In genomic region chr1:39770100-39771021, GRCh38 we compare ENCODE assay signal across 10 cellular contexts. TPM values are rescaled to one million over a fixed set of nuclear protein-coding genes. Genes with fewer than 3 reads are reported as not detected.
DNase-seq lines count a peak whose midpoint lies in the region; ATAC-seq and TF ChIP-seq lines count a peak whose summit lies in the region.
"Not testable (repeated sequence)": the region's sequence is repeated elsewhere in the genome, so short reads cannot be mapped to it uniquely, and the experiment has no call there.
"Had no signal": no experiment of that assay in that cellular context is flagged by ENCODE, and none has a peak within 500 bp of the region (broad histone marks: within the 10 kb centered on the region; RNA-seq: fewer than 3 reads in every experiment).

No MANE protein-coding gene starts in this region.

- POLR2A ChIA-PET in AG04449 (lab: Yijun Ruan, JAX); T-cell (lab: Charles Lee): not testable (repeated sequence)

- peak overlapping the region in 2 of 3 donors; percentile 9 to 25 for H3K4me3 Mint-ChIP-seq in T-cell
- H3K4me3 Mint-ChIP-seq in activated T-cell treated with anti-CD3 and anti-CD28 coated beads, Interleukin-2, amount 50 U/mL, for 24 hours, result peak overlapping the region; percentile 48
- peak overlapping the region; percentile 17 for H3K4me3 Mint-ChIP-seq in natural killer cell

- not testable (repeated sequence) for H3K36me3 ChIP-seq in heart right ventricle

- H3K36me3 Mint-ChIP-seq in T-cell; activated T-cell treated with anti-CD3 and anti-CD28 coated beads, Interleukin-2, amount 50 U/mL, for 24 hours (ENCODE audit: low read depth); natural killer cell: not testable (repeated sequence)

- 7 to 26% methylated on average over 21 of the region's 71 CpGs for WGBS in heart right ventricle, 2 donors

- H3K9me3 ChIP-seq in heart right ventricle, result not testable (repeated sequence)

- H3K4me3 ChIP-seq in AG04449 (ENCODE audit: low read depth, low read length) (peak overlapping the region; percentile 48), cardiac fibroblast (replicated peaks in 1 of 2; ENCODE audit: low read depth in 2 of 2, low read length in 2 of 2) (peak overlapping the region; percentile 15 to 38), heart right ventricle (peak overlapping the region in 1 of 10 donors; percentile 37)

- CTCF ChIA-PET in AG04449 (lab: Yijun Ruan, JAX); T-cell (lab: Charles Lee): not testable (repeated sequence)

- H3K4me1 Mint-ChIP-seq in T-cell; activated T-cell treated with anti-CD3 and anti-CD28 coated beads, Interleukin-2, amount 50 U/mL, for 24 hours (ENCODE audit: low read depth); natural killer cell: not testable (repeated sequence)

- not testable (repeated sequence) for H3K27ac ChIP-seq in heart right ventricle

- H3K27me3 ChIP-seq in heart right ventricle, result peaks cover 0 to 11% (median 4%) of the 10 kb centered on the region in 7 donors

- H3K27ac Mint-ChIP-seq in T-cell; activated T-cell treated with anti-CD3 and anti-CD28 coated beads, Interleukin-2, amount 50 U/mL, for 24 hours; natural killer cell: not testable (repeated sequence)

- not testable (repeated sequence) for H3K9me3 Mint-ChIP-seq in T-cell; activated T-cell treated with anti-CD3 and anti-CD28 coated beads, Interleukin-2, amount 50 U/mL, for 24 hours; natural killer cell

- not testable (repeated sequence) for DNase-seq in AG04449 (ENCODE audit: low read depth, low spot score); activated T-cell treated with anti-CD3 and anti-CD28 coated beads, Interleukin-2, amount 50 U/mL, for 24 hours; heart right ventricle; natural killer cell
- DNase-seq in T-cell (peak in 8 of 34 experiments; percentile 11 to 26 (median 16)), cardiac fibroblast (ENCODE audit: low read depth in 2 of 2) (peak; percentile 19 to 31)
- peak; percentile 53 for DNase-seq in stimulated activated CD4-positive, alpha-beta T cell treated with anti-CD3 and anti-CD28 coated beads, Interleukin-2, amount 100 ng/mL, for 4 hours (ENCODE audit: low read depth)

- ATAC-seq in GM19463 (IDR thresholded peaks at IDR 0.05; ENCODE audit: unreplicated experiment) (peak; percentile 57), T-cell (replicated peaks in 1 of 4) (peak in 3 of 4 experiments; percentile 43 to 65 (median 46)), heart right ventricle (peak in 7 of 8 donors; percentile 29 to 74 (median 52)), natural killer cell (peak; percentile 16 to 67 (median 52))

- not testable (repeated sequence) for TF ChIP-seq CTCF in AG04449 (IDR thresholded peaks at IDR 0.05; ENCODE audit: insufficient read depth, low read length, missing control alignments); cardiac fibroblast (IDR thresholded peaks at IDR 0.05; ENCODE audit: low read depth, low read length); heart right ventricle (IDR thresholded peaks at IDR 0.05); natural killer cell (IDR thresholded peaks at IDR 0.05)

- H3K4me1 ChIP-seq in heart right ventricle, result not testable (repeated sequence)

- intact Hi-C loops in heart right ventricle (cut with DNase I); natural killer cell (cut with micrococcal nuclease): not testable (repeated sequence)

- not testable (repeated sequence) for H3K27me3 Mint-ChIP-seq in T-cell; activated T-cell treated with anti-CD3 and anti-CD28 coated beads, Interleukin-2, amount 50 U/mL, for 24 hours; natural killer cell (ENCODE audit: low read depth in 2 of 2)

RNA-seq across cellular contexts. Expression of gene OXCT2, which starts 0.8 kb away (rescaled TPM):
- total RNA-seq in T-cell (under 1 TPM; 0.16 to 0.44 (median 0.28) TPM), heart right ventricle (1 to 10 TPM in 9 of 10 donors, under 1 TPM in 1; 0.85 to 5.4 (median 2.2) TPM), natural killer cell (1 to 10 TPM in 2 of 3 donors, under 1 TPM in 1; 0.42 to 2.2 (median 1.9) TPM)
- polyA plus RNA-seq in heart right ventricle, result 1 to 10 TPM; 1.5 to 3.3 TPM
- total RNA-seq: A172, H4 had no signal

RNA-seq across cellular contexts. Expression of gene BMP8B, which starts 18.3 kb away (rescaled TPM):
- total RNA-seq in T-cell (1 to 10 TPM in 1 of 5 donors, under 1 TPM in 4; 0.33 to 1.3 (median 0.76) TPM), heart right ventricle (under 1 TPM; 0.16 to 0.79 (median 0.22) TPM), natural killer cell (1 to 10 TPM; 2.8 to 4.3 (median 3.6) TPM)
- under 1 TPM; 0.07 to 0.23 TPM for polyA plus RNA-seq in heart right ventricle

RNA-seq across cellular contexts. Expression of gene PPIE, which starts 31.7 kb away (rescaled TPM):
- total RNA-seq in T-cell, result 10 to 100 TPM; 50.8 to 72.6 (median 58.7) TPM
- total RNA-seq in heart right ventricle, result 10 to 100 TPM; 28.0 to 32.7 (median 30.9) TPM
- 10 to 100 TPM; 33.9 to 49.5 TPM for polyA plus RNA-seq in heart right ventricle
- 10 to 100 TPM; 44.3 to 62.8 (median 59.8) TPM for total RNA-seq in natural killer cell
